In genomic region chr6:44307217-44307616, GRCh38 we compare ENCODE assay signal across 1 cellular context.
TF ChIP-seq lines count a peak whose summit lies in the region.

No MANE protein-coding gene starts in this region.

TF ChIP-seq in HepG2, 621 proteins besides CTCF, POLR2A, EP300 and RAD21:
- TF ChIP-seq TBX3 (IDR thresholded peaks at IDR 0.05; ENCODE audit: borderline replicate concordance) (no peak), AGO2 (optimal IDR thresholded peaks at IDR 0.05; ENCODE audit: low read depth, low read length) (peak; percentile 56)
